Comparison of ENCODE assay signal across 8 cellular contexts in genomic region chr15:100341662-100342560, GRCh38. TPM values are rescaled to one million over a fixed set of nuclear protein-coding genes. Genes with fewer than 3 reads are reported as not detected.
DNase-seq lines count a peak whose midpoint lies in the region; ATAC-seq and TF ChIP-seq lines count a peak whose summit lies in the region.

Gene ADAMTS17 (minus strand): TSS chr15:100341975. CDS start chr15:100341899, 76 bp downstream.

- peak; percentile 93 for TF ChIP-seq POLR2A in prostate gland (IDR thresholded peaks at IDR 0.05)

- H3K36me3 ChIP-seq in GM23338 (ENCODE audit: insufficient read depth) (no peaks in the 10 kb centered on the region), MG63 (no peaks in the 10 kb centered on the region), ascending aorta (no peaks in the 10 kb centered on the region), prostate gland (no peaks in the 10 kb centered on the region), upper lobe of right lung (no peaks in the 10 kb centered on the region)

- no peak within 1 kb of the TSS for H3K27ac ChIP-seq in GM23338 (ENCODE audit: low read depth)
- H3K27ac ChIP-seq in ascending aorta = peak within 1 kb of the TSS; percentile 69 to 78
- H3K27ac ChIP-seq in right cardiac atrium (ENCODE audit: low read length) = peak within 1 kb of the TSS; percentile 21
- peak within 1 kb of the TSS; percentile 55 to 71 for H3K27ac ChIP-seq in prostate gland
- H3K27ac ChIP-seq in upper lobe of right lung = no peak within 1 kb of the TSS

- H3K4me3 Mint-ChIP-seq in GM23338 = peak within 1 kb of the TSS; percentile 64
- peak within 1 kb of the TSS; percentile 43 for H3K4me3 Mint-ChIP-seq in T-helper 1 cell treated with Interleukin-12 subunit alpha and Interleukin-12 subunit beta and Interleukin-4 antibody, amounts not matched to agents 30 μg/mL and 1 μg/mL, for 36 hours

- no peaks in the 10 kb centered on the region for H3K9me2 ChIP-seq in GM23338 (ENCODE audit: insufficient read depth)

- H3K4me1 ChIP-seq in GM23338 (ENCODE audit: insufficient read depth) (0 out of 2 replicates have a peak, but pooled peaks cover 7% of the 10 kb centered on the region), ascending aorta (peaks cover 0 to 2% of the 10 kb centered on the region in 2 donors), right cardiac atrium (ENCODE audit: control insufficient read depth, insufficient read depth, low read length) (no peaks in the 10 kb centered on the region), prostate gland (replicated peaks) (no peaks in the 10 kb centered on the region), upper lobe of right lung (peaks cover 8% of the 10 kb centered on the region)

- H3K4me3 ChIP-seq in GM23338 (peak within 1 kb of the TSS; percentile 71), MG63 (peak within 1 kb of the TSS; percentile 70), ascending aorta (peak within 1 kb of the TSS; percentile 81 to 96), right cardiac atrium (ENCODE audit: low read length) (peak within 1 kb of the TSS; percentile 59), prostate gland (peak within 1 kb of the TSS; percentile 71), upper lobe of right lung (peak within 1 kb of the TSS; percentile 73)

- TF ChIP-seq CTCF in GM23338 (conservative IDR thresholded peaks at IDR 0.05; ENCODE audit: low read depth in 2 of 2) (peak; percentile 79 to 84), ascending aorta (IDR thresholded peaks at IDR 0.05) (peak; percentile 91 to 95 (median 94)), prostate gland (IDR thresholded peaks at IDR 0.05) (peak; percentile 78 to 98 (median 94)), upper lobe of right lung (IDR thresholded peaks at IDR 0.05) (peak; percentile 92)

- H3K9me3 ChIP-seq in MG63 = no peaks in the 10 kb centered on the region
- no peaks in the 10 kb centered on the region for H3K9me3 ChIP-seq in ascending aorta
- H3K9me3 ChIP-seq in right cardiac atrium (ENCODE audit: control insufficient read depth, low read length) = no peaks in the 10 kb centered on the region
- H3K9me3 ChIP-seq in prostate gland = no peaks in the 10 kb centered on the region
- H3K9me3 ChIP-seq in upper lobe of right lung = no peaks in the 10 kb centered on the region

- no peaks in the 10 kb centered on the region for H3K79me2 ChIP-seq in GM23338 (replicated peaks; ENCODE audit: insufficient read depth)

- H3F3A ChIP-seq in GM23338 (replicated peaks; ENCODE audit: low read depth) = no peaks in the 10 kb centered on the region

- WGBS in right cardiac atrium = 3% methylated on average over 76 of the region's 76 CpGs
- WGBS in prostate gland = 2% methylated on average over 71 of the region's 76 CpGs

- H3K27me3 Mint-ChIP-seq in GM23338 (ENCODE audit: insufficient read depth, low read depth, poor library complexity) = peaks cover 29% of the 10 kb centered on the region
- peaks cover 50% of the 10 kb centered on the region for H3K27me3 Mint-ChIP-seq in T-helper 1 cell treated with Interleukin-12 subunit alpha and Interleukin-12 subunit beta and Interleukin-4 antibody, amounts not matched to agents 30 μg/mL and 1 μg/mL, for 36 hours (ENCODE audit: low read depth)

- H4K20me1 ChIP-seq in GM23338 (replicated peaks; ENCODE audit: insufficient read depth) = no peaks in the 10 kb centered on the region

- intact Hi-C loops in ascending aorta (cut with DNase I) (loop anchor here (1.0 to 10.0 kb wide), 5 partner anchors 8 to 1087 kb away; partner anchors contain the start of gene LRRC28), right cardiac atrium (cut with DNase I) (loop anchor here in 1 of 4 donors (10.0 kb wide), 2 partner anchors 223 to 407 kb away; no protein-coding TSS in a partner anchor), prostate gland (cut with DNase I) (loop anchor here (10.0 kb wide), 1 partner anchor 663 kb away; no protein-coding TSS in a partner anchor), upper lobe of right lung (cut with DNase I) (no loop called here)

- H3K27me3 ChIP-seq in GM23338 (ENCODE audit: insufficient read depth) (peaks cover 41% of the 10 kb centered on the region), MG63 (peaks cover 6% of the 10 kb centered on the region; the same call in 1 of the 2 replicates), ascending aorta (no peaks in the 10 kb centered on the region), right cardiac atrium (ENCODE audit: control insufficient read depth, insufficient read depth) (no peaks in the 10 kb centered on the region), prostate gland (replicated peaks; ENCODE audit: insufficient read depth) (no peaks in the 10 kb centered on the region), upper lobe of right lung (peaks cover 13% of the 10 kb centered on the region)

- ATAC-seq in GM23338 = peak; percentile 87
- peak; percentile 99 for ATAC-seq in right cardiac atrium
- ATAC-seq in upper lobe of right lung = peak; percentile 99

- H3K36me3 Mint-ChIP-seq in GM23338 (ENCODE audit: low read depth) = no peaks in the 10 kb centered on the region; the same call in 2 of the 3 replicates
- H3K36me3 Mint-ChIP-seq in T-helper 1 cell treated with Interleukin-12 subunit alpha and Interleukin-12 subunit beta and Interleukin-4 antibody, amounts not matched to agents 30 μg/mL and 1 μg/mL, for 36 hours (ENCODE audit: low read depth) = peaks cover 1% of the 10 kb centered on the region

- H2AFZ ChIP-seq in GM23338 = peak within 1 kb of the TSS; percentile 97

- DNase-seq in DMS79 treated with DMSO at 0.1 percent for 48 hours (lab: John Stamatoyannopoulos, UW) (peak; percentile 43), GM23338 (ENCODE audit: low spot score) (peak; percentile 97), MG63 (peak; percentile 96), ascending aorta (ENCODE audit: low spot score in 2 of 2) (peak; percentile 89 to 98), right cardiac atrium (peak; percentile 97 to 98 (median 98)), prostate gland (ENCODE audit: low spot score) (peak; percentile 97), upper lobe of right lung (peak; percentile 97)

- peak within 1 kb of the TSS; percentile 88 for H3K4me2 ChIP-seq in GM23338

- H3K4me1 Mint-ChIP-seq in GM23338 = peaks cover 24% of the 10 kb centered on the region
- H3K4me1 Mint-ChIP-seq in T-helper 1 cell treated with Interleukin-12 subunit alpha and Interleukin-12 subunit beta and Interleukin-4 antibody, amounts not matched to agents 30 μg/mL and 1 μg/mL, for 36 hours (ENCODE audit: low read depth) = peaks cover 12% of the 10 kb centered on the region

- H3K9me3 Mint-ChIP-seq in GM23338 = no peaks in the 10 kb centered on the region
- H3K9me3 Mint-ChIP-seq in T-helper 1 cell treated with Interleukin-12 subunit alpha and Interleukin-12 subunit beta and Interleukin-4 antibody, amounts not matched to agents 30 μg/mL and 1 μg/mL, for 36 hours = no peaks in the 10 kb centered on the region

- H3K27ac Mint-ChIP-seq in GM23338 = no peak within 1 kb of the TSS
- H3K27ac Mint-ChIP-seq in T-helper 1 cell treated with Interleukin-12 subunit alpha and Interleukin-12 subunit beta and Interleukin-4 antibody, amounts not matched to agents 30 μg/mL and 1 μg/mL, for 36 hours = no peak within 1 kb of the TSS

TF ChIP-seq in GM23338, 12 proteins besides CTCF, POLR2A, EP300 and RAD21 (continues in another document):
- TF ChIP-seq EZH2 (IDR thresholded peaks at IDR 0.05; ENCODE audit: low read depth, unreplicated experiment) = peak; percentile 49
- TF ChIP-seq CREB1 (CRISPR knock-in tag; IDR thresholded peaks at IDR 0.05; ENCODE audit: low read depth) = peak; percentile 84

RNA-seq across cellular contexts. Expression of gene ADAMTS17, which starts in this region (rescaled TPM):
- 0.74 and 3.8 TPM in 2 replicates for total RNA-seq in GM23338 (2014; rRNA removed; shearing (Covaris generic))
- 0.60 and 0.70 TPM in 2 replicates for polyA plus RNA-seq in GM23338 (2016; fragmentation: Nextera tagmentation; extraction: Ambion mirVana)
- total RNA-seq in MG63 (2014; rRNA removed; shearing (Covaris generic); ENCODE audit: low replicate concordance) = 3.8 TPM in 1 of 2 replicates, not detected in the other
- total RNA-seq in ascending aorta = 2.8 TPM
- 1 to 10 TPM; 2.4 to 6.5 (median 3.5) TPM for total RNA-seq in right cardiac atrium
- 1.2 TPM for polyA plus RNA-seq in right cardiac atrium
- 1 to 10 TPM; 2.7 to 5.6 TPM for total RNA-seq in prostate gland
- 6.2 TPM for total RNA-seq in upper lobe of right lung

Comparison
In these comparisons a context has a peak if more than half of its experiments do, and no peak if none do; other contexts are left out.
1. DNase-seq: peak in every context shown above with its lines; median percentile 98 in right cardiac atrium; 97 in GM23338; 97 in prostate gland; 97 in upper lobe of right lung; 96 in MG63; 94 in ascending aorta; 43 in DMS79 treated with DMSO at 0.1 percent for 48 hours.
2. H3K27ac ChIP-seq: peak in ascending aorta (2 of 2), right cardiac atrium (single experiment) and prostate gland (2 of 2); none in GM23338 (single experiment) and upper lobe of right lung (single experiment).
3. Peak in every context shown above with its lines, with median percentiles within 50 percentile points of each other: ATAC-seq, H3K4me3 ChIP-seq and CTCF ChIP-seq.